In the genomic region with DNA sequence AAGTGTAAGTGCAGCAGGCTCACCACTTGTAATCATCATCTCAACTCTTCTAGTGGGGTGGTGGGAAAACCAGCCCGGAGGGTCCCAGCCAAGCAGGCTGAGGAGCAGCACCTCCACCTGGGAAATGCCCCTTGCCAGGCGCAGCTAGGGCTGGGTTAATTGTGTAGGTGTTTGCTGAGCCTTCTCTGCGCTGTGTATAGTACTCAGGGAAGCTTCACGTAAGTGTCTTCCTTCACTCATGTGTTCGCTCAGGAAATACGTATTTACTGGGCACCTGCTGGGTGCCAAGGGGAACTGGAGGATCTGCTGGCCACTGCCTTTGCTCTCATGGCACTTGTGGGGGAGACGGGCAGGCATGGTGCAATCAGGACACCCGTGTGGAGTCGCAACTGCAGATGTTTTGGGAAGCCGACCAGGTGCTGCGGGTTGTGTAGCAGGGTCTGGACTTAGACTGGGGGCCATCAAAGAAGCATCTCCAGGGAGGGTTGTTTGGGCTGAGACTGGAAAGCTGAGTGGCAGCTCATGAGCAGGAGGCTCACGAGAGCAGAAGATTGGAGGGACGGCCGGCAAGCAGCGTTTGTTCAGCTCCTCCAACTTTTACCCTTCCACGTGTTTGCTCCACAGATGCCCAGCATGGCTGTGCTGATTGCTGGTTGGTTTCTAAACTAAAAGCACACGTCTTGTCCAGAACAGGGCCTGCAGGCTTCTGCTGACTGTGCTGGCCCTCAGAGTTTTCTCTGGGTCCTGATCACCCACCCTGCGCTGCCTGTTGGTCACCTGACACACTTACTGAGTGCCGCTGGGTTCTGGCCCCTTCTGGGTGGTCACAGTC, we compare ENCODE assay signal across 10 cellular contexts.
DNase-seq lines count a peak whose midpoint lies in the region; ATAC-seq, FAIRE-seq and TF ChIP-seq lines count a peak whose summit lies in the region.
"Had no signal": no experiment of that assay in that cellular context is flagged by ENCODE, and none has a peak within 500 bp of the region (broad histone marks: within the 10 kb centered on the region; RNA-seq: fewer than 3 reads in every experiment).

No MANE protein-coding gene starts in this region.

- intact Hi-C loops in CD4-positive, alpha-beta T cell (cut with DNase I, micrococcal nuclease): loop anchor here (2.0 to 5.0 kb wide), 6 partner anchors 54 to 344 kb away; a partner anchor contains a TSS
- intact Hi-C loops in pancreas (cut with DNase I): no loop called here

- no peak overlapping the region for H3K14ac ChIP-seq in H1 (ENCODE audit: insufficient read length)

- no peaks in the 10 kb centered on the region for H3K9me3 ChIP-seq in CD4-positive, alpha-beta T cell (ENCODE audit: control insufficient read depth, low read length)
- no peaks in the 10 kb centered on the region for H3K9me3 ChIP-seq in H1 (ENCODE audit: insufficient read depth in 2 of 2, low read depth in 1 of 2, low read length in 1 of 2)
- H3K9me3 ChIP-seq in pancreas: no peaks in the 10 kb centered on the region
- no peaks in the 10 kb centered on the region for H3K9me3 ChIP-seq in HAP-1
- H3K9me3 ChIP-seq: SJCRH30 had no signal

- no peaks in the 10 kb centered on the region; the same call in 1 of the 2 replicates for H3K23me2 ChIP-seq in H1 (ENCODE audit: low read depth, low read length)

- peak in 3 of 10 experiments; percentile 18 to 33 (median 21) for DNase-seq in CD4-positive, alpha-beta T cell
- DNase-seq in H1 (ENCODE audit: low read depth in 1 of 2, low spot score in 2 of 2) (no peak), pancreas (no peak), A172 (ENCODE audit: low spot score) (no peak), HAP-1 (ENCODE audit: low spot score in 2 of 2) (no peak), KG1 (lab: John Stamatoyannopoulos, UW) (no peak), G401 (ENCODE audit: low spot score) (no peak)
- DNase-seq: SJCRH30 had no signal

- H2AFZ ChIP-seq in H1 (ENCODE audit: low read length): no peak overlapping the region

- no peak overlapping the region for H3K9ac ChIP-seq in H1 (replicated peaks in 1 of 4; ENCODE audit: extremely low read depth in 1 of 4, low read depth in 3 of 4, low read length in 3 of 4)

- FAIRE-seq in H1 (lab: Jason Lieb, UNC): no peak
- FAIRE-seq in pancreas (lab: Jason Lieb, UNC): no peak
- FAIRE-seq: GM19239 had no signal

- CTCF ChIA-PET in CD4-positive, alpha-beta T cell (lab: Charles Lee): no interaction called here
- CTCF ChIA-PET in H1 (lab: Charles Lee; ENCODE audit: partially characterized antibody): interaction anchor here (1.0 kb wide), 1 partner anchor 24 kb away, joined by 3 read pairs; no protein-coding TSS in a partner anchor

- peak overlapping the region; percentile 91 for H3K27ac ChIP-seq in CD4-positive, alpha-beta T cell (ENCODE audit: low read depth, low read length)
- H3K27ac ChIP-seq in H1 (ENCODE audit: low read depth, low read length) (no peak overlapping the region), pancreas (peak overlapping the region in 3 of 4 donors; percentile 60 to 75 (median 63))
- H3K27ac ChIP-seq: SJCRH30 had no signal

- H3K36me3 ChIP-seq in H1 (ENCODE audit: control insufficient read depth in 2 of 4, insufficient read depth in 4 of 4, low read length in 3 of 4) (no peaks in the 10 kb centered on the region), pancreas (no peaks in the 10 kb centered on the region), HAP-1 (replicated peaks) (no peaks in the 10 kb centered on the region)
- H3K36me3 ChIP-seq: SJCRH30 had no signal

- no peak overlapping the region for H2BK12ac ChIP-seq in H1 (ENCODE audit: low read depth, low read length)

- 0 out of 2 replicates have a peak overlapping the region, but pooled peaks have one; percentile 22 for H4K8ac ChIP-seq in H1 (ENCODE audit: extremely low read depth, insufficient read depth, low read length)

- TF ChIP-seq RAD21 in H1 (IDR thresholded peaks at IDR 0.05 in 1 of 2, conservative IDR thresholded peaks at IDR 0.05 in 1 of 2; ENCODE audit: low read depth in 2 of 2, low read length in 2 of 2): no peak

- no peak overlapping the region for H4K91ac ChIP-seq in H1 (replicated peaks; ENCODE audit: insufficient read length, low read length)

- TF ChIP-seq CTCF in CD4-positive, alpha-beta T cell (IDR thresholded peaks at IDR 0.05): no peak
- no peak for TF ChIP-seq CTCF in H1 (IDR thresholded peaks at IDR 0.05; ENCODE audit: control extremely low read depth in 1 of 3, insufficient read depth in 1 of 3, low read depth in 1 of 3, low read length in 3 of 3)
- no peak for TF ChIP-seq CTCF in pancreas (IDR thresholded peaks at IDR 0.05)

- no peak for TF ChIP-seq EP300 in H1 (IDR thresholded peaks at IDR 0.05; ENCODE audit: borderline replicate concordance in 1 of 2, low read depth in 2 of 2, low read length in 2 of 2)

- no peak overlapping the region for H2BK120ac ChIP-seq in H1 (replicated peaks; ENCODE audit: low read depth, low read length)

- no peaks in the 10 kb centered on the region for H3K27me3 Mint-ChIP-seq in CD4-positive, alpha-beta T cell
- H3K27me3 Mint-ChIP-seq in T-helper 1 cell treated with Interleukin-12 subunit alpha and Interleukin-12 subunit beta and Interleukin-4 antibody, amounts not matched to agents 30 μg/mL and 1 μg/mL, for 36 hours (ENCODE audit: low read depth): peaks cover 4% of the 10 kb centered on the region

- no peak overlapping the region for H3K18ac ChIP-seq in H1 (ENCODE audit: extremely low read depth, low read length)

- no peaks in the 10 kb centered on the region for H3K27me3 ChIP-seq in CD4-positive, alpha-beta T cell (ENCODE audit: control insufficient read depth, insufficient read depth, low read length)
- H3K27me3 ChIP-seq in H1 (replicated peaks in 1 of 4; ENCODE audit: control insufficient read depth in 3 of 4, extremely low read depth in 1 of 4, insufficient read depth in 3 of 4, low read length in 3 of 4): no peaks in the 10 kb centered on the region
- no peaks in the 10 kb centered on the region for H3K27me3 ChIP-seq in pancreas
- no peaks in the 10 kb centered on the region for H3K27me3 ChIP-seq in HAP-1 (ENCODE audit: low read depth)
- H3K27me3 ChIP-seq: SJCRH30 had no signal

- peaks cover 73% of the 10 kb centered on the region for H3K4me1 Mint-ChIP-seq in CD4-positive, alpha-beta T cell (ENCODE audit: low read depth)
- peaks cover 35% of the 10 kb centered on the region for H3K4me1 Mint-ChIP-seq in T-helper 1 cell treated with Interleukin-12 subunit alpha and Interleukin-12 subunit beta and Interleukin-4 antibody, amounts not matched to agents 30 μg/mL and 1 μg/mL, for 36 hours (ENCODE audit: low read depth)

- peak overlapping the region; percentile 95 for H3K4me3 Mint-ChIP-seq in CD4-positive, alpha-beta T cell
- H3K4me3 Mint-ChIP-seq in T-helper 1 cell treated with Interleukin-12 subunit alpha and Interleukin-12 subunit beta and Interleukin-4 antibody, amounts not matched to agents 30 μg/mL and 1 μg/mL, for 36 hours: peak overlapping the region; percentile 71

- peaks cover 20% of the 10 kb centered on the region for H3K36me3 Mint-ChIP-seq in CD4-positive, alpha-beta T cell (ENCODE audit: low read depth)
- no peaks in the 10 kb centered on the region for H3K36me3 Mint-ChIP-seq in T-helper 1 cell treated with Interleukin-12 subunit alpha and Interleukin-12 subunit beta and Interleukin-4 antibody, amounts not matched to agents 30 μg/mL and 1 μg/mL, for 36 hours (ENCODE audit: low read depth)

- H3K4me3 ChIP-seq in H1 (ENCODE audit: extremely low read depth in 1 of 4, insufficient read depth in 2 of 4, low read depth in 3 of 4, low read length in 4 of 4) (no peak overlapping the region), pancreas (no peak overlapping the region), HAP-1 (no peak overlapping the region)
- H3K4me3 ChIP-seq: SJCRH30 had no signal

- no peak overlapping the region for H3K4me2 ChIP-seq in H1 (ENCODE audit: insufficient read depth in 1 of 2, low read depth in 2 of 2, low read length in 2 of 2)

- no peak overlapping the region for H3K56ac ChIP-seq in H1 (replicated peaks; ENCODE audit: insufficient read length, low read depth, low read length)

- no peak overlapping the region for H4K5ac ChIP-seq in H1 (ENCODE audit: insufficient read length, low read depth, low read length)

- no peak overlapping the region for H3K23ac ChIP-seq in H1 (ENCODE audit: insufficient read length)

- POLR2A ChIA-PET in CD4-positive, alpha-beta T cell (lab: Charles Lee): interaction anchor here (0.9 to 1.9 kb wide), 6 partner anchors 8 to 167 kb away, joined by 3 to 5 read pairs (median 4); no protein-coding TSS in a partner anchor
- POLR2A ChIA-PET in H1 (lab: Charles Lee; ENCODE audit: partially characterized antibody): no interaction called here

- H2BK15ac ChIP-seq in H1 (ENCODE audit: low read length): no peak overlapping the region

- no peaks in the 10 kb centered on the region for H3K79me1 ChIP-seq in H1 (ENCODE audit: low read depth, low read length)

- H4K20me1 ChIP-seq in H1 (replicated peaks in 1 of 2; ENCODE audit: control insufficient read depth in 1 of 2, insufficient read depth in 2 of 2, low read length in 2 of 2): no peaks in the 10 kb centered on the region

- H3K9me3 Mint-ChIP-seq in CD4-positive, alpha-beta T cell: no peaks in the 10 kb centered on the region
- no peaks in the 10 kb centered on the region for H3K9me3 Mint-ChIP-seq in T-helper 1 cell treated with Interleukin-12 subunit alpha and Interleukin-12 subunit beta and Interleukin-4 antibody, amounts not matched to agents 30 μg/mL and 1 μg/mL, for 36 hours

- no peak overlapping the region for H2BK5ac ChIP-seq in H1 (ENCODE audit: low read depth, low read length)

- peak; percentile 16 for ATAC-seq in CD4-positive, alpha-beta T cell (ENCODE audit: poor library complexity)
- no peak for ATAC-seq in pancreas

- no peak for TF ChIP-seq POLR2A in H1 (IDR thresholded peaks at IDR 0.05; ENCODE audit: control extremely low read depth in 1 of 2, low read depth in 2 of 2, low read length in 2 of 2)

- H3K79me2 ChIP-seq in H1 (ENCODE audit: control insufficient read depth in 1 of 2, insufficient read depth in 2 of 2, low read length in 2 of 2): no peaks in the 10 kb centered on the region

- H3K4me1 ChIP-seq in H1 (replicated peaks in 1 of 4; ENCODE audit: control insufficient read depth in 3 of 4, insufficient read depth in 4 of 4, low read length in 3 of 4) (no peaks in the 10 kb centered on the region; a peak in 3 of 7 replicates), pancreas (peaks cover 0 to 10% (median 0%) of the 10 kb centered on the region in 3 donors), HAP-1 (no peaks in the 10 kb centered on the region)
- H3K4me1 ChIP-seq: SJCRH30 had no signal

- no peak overlapping the region for H3K4ac ChIP-seq in H1 (replicated peaks; ENCODE audit: insufficient read length, low read depth, low read length)

- 87% methylated on average over 19 of the region's 19 CpGs; no CpG with 5 or more reads in 1 of the 2 experiments for WGBS in H1 (ENCODE audit: extremely low coverage in 1 of 2, insufficient coverage in 1 of 2, insufficient read length in 1 of 2, insufficient replicate concordance in 2 of 2, low coverage in 1 of 2, low lambda C conversion rate in 2 of 2, missing lambda C conversion rate in 1 of 2), 2 experiments
- WGBS in pancreas, 2 donors: 82% methylated on average over 19 of the region's 19 CpGs

- no peak overlapping the region for H2AK5ac ChIP-seq in H1 (ENCODE audit: low read depth, low read length)

- no peak overlapping the region for H2BK20ac ChIP-seq in H1 (ENCODE audit: low read length)

- in situ Hi-C loops in HAP-1 (cut with MboI; ENCODE audit: low sequenced_read_pairs): no loop called here
- in situ Hi-C loops in G401 (cut with HindIII; ENCODE audit: low sequenced_read_pairs): no loop called here

- H3K27ac Mint-ChIP-seq in CD4-positive, alpha-beta T cell: peak overlapping the region; percentile 98
- H3K27ac Mint-ChIP-seq in T-helper 1 cell treated with Interleukin-12 subunit alpha and Interleukin-12 subunit beta and Interleukin-4 antibody, amounts not matched to agents 30 μg/mL and 1 μg/mL, for 36 hours: peak overlapping the region; percentile 89

Comparison
In these comparisons a context has a peak if more than half of its experiments do, and no peak if none do; other contexts are left out.
1. intact Hi-C loops: an anchor here in CD4-positive, alpha-beta T cell (2.0 to 5.0 kb wide); none called in pancreas.